Comparison of ENCODE assay signal across 8 cellular contexts in the genomic region with DNA sequence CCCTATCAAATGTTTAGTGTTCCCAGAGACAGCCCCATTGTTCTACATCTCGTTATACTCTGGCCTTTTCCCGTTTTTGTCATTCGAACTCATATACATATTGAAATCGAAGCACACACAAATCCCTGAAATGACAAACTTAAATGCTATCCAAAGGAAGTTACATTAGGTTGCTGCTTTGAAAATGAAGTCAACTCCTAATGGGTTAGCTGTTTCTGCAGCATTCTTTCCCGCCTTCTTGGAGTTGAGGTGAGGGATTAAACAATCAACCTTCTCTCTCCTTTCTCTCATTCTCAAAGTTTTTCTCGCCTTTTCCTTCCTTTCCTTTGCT. TPM values are rescaled to one million over a fixed set of nuclear protein-coding genes. Genes with fewer than 3 reads are reported as not detected.
DNase-seq lines count a peak whose midpoint lies in the region; ATAC-seq and TF ChIP-seq lines count a peak whose summit lies in the region.

No MANE protein-coding gene starts in this region.

- peaks cover 5% of the 10 kb centered on the region for H3K27me3 Mint-ChIP-seq in endothelial cell (ENCODE audit: unreplicated experiment)

- H3K36me3 ChIP-seq in OCI-LY7 (ENCODE audit: insufficient read depth, low read length), result peaks cover 5% of the 10 kb centered on the region

- peak overlapping the region; percentile 87 for H3K4me2 ChIP-seq in OCI-LY7 (ENCODE audit: low read length)

- H3K4me3 Mint-ChIP-seq in endothelial cell (ENCODE audit: unreplicated experiment), result peak overlapping the region; percentile 94

- H3K27ac ChIP-seq in OCI-LY7 (ENCODE audit: low read depth, low read length, poor library complexity, severe bottlenecking), result peak overlapping the region; percentile 56

- POLR2A ChIA-PET in OCI-LY7 (lab: Charles Lee), result interaction anchor here (0.6 to 2.0 kb wide), 2 partner anchors 37 to 371 kb away, joined by 4 read pairs; no protein-coding TSS in a partner anchor

- peaks cover 16% of the 10 kb centered on the region; the same call in 1 of the 2 replicates for H3K79me2 ChIP-seq in OCI-LY7 (ENCODE audit: insufficient read depth, low read depth, low read length)

- intact Hi-C loops in OCI-LY7 (cut with micrococcal nuclease; ENCODE audit: unreplicated experiment), result loop anchor here (2.0 kb wide), 1 partner anchor 35 kb away; a partner anchor contains a TSS

- H2AFZ ChIP-seq in OCI-LY7 (ENCODE audit: low read length), result peak overlapping the region; percentile 98

- DNase-seq in GM12864 (ENCODE audit: low read depth) (no peak), OCI-LY7 (ENCODE audit: low spot score) (no peak), endothelial cell (ENCODE audit: low spot score) (no peak), pons (ENCODE audit: low spot score) (peak; percentile 39), COLO668 (lab: John Stamatoyannopoulos, UW; ENCODE audit: unreplicated experiment) (no peak), AG20443 (ENCODE audit: low spot score) (no peak), cerebellar nuclear complex (lab: John Stamatoyannopoulos, UW) (no peak)

- no peak for TF ChIP-seq POLR2A in GM18505 (IDR thresholded peaks at IDR 0.05; ENCODE audit: borderline replicate concordance, extremely low read depth, insufficient read depth, insufficient read length)

- peaks cover 7% of the 10 kb centered on the region for H3K36me3 Mint-ChIP-seq in endothelial cell (ENCODE audit: low read depth, unreplicated experiment)

- H3K4me3 ChIP-seq in GM12864 (ENCODE audit: low read depth, low read length) (peak overlapping the region; percentile 53; the same call in 1 of the 2 replicates), OCI-LY7 (ENCODE audit: low read depth, low read length, poor library complexity, severe bottlenecking) (peak overlapping the region; percentile 87)

- peaks cover 20% of the 10 kb centered on the region for H3K4me1 Mint-ChIP-seq in endothelial cell (ENCODE audit: unreplicated experiment)

- no peaks in the 10 kb centered on the region for H4K20me1 ChIP-seq in OCI-LY7 (ENCODE audit: insufficient read depth, low read length)

- no peaks in the 10 kb centered on the region for H3K9me3 ChIP-seq in OCI-LY7 (ENCODE audit: low read length)

- no peaks in the 10 kb centered on the region for H3K9me2 ChIP-seq in OCI-LY7 (ENCODE audit: insufficient read depth, low read length)

- H3K27ac Mint-ChIP-seq in endothelial cell (ENCODE audit: unreplicated experiment), result peak overlapping the region; percentile 100

- BruUV-seq in OCI-LY7 (replicated peaks; lab: Mats Ljungman, UMichigan), result no TSS peak

- CTCF ChIA-PET in OCI-LY7 (lab: Charles Lee; ENCODE audit: unreplicated experiment), result interaction anchor here (0.5 to 0.8 kb wide), 2 partner anchors 16 to 38 kb away, joined by 3 to 5 read pairs; no protein-coding TSS in a partner anchor

- ATAC-seq in GM18505 (IDR thresholded peaks at IDR 0.05; ENCODE audit: unreplicated experiment), result no peak

- H3K9me3 Mint-ChIP-seq in endothelial cell (ENCODE audit: unreplicated experiment), result no peaks in the 10 kb centered on the region

- H3K4me1 ChIP-seq in OCI-LY7 (ENCODE audit: insufficient read depth, low read length, poor library complexity, severe bottlenecking), result peaks cover 43% of the 10 kb centered on the region

- TF ChIP-seq CTCF in GM12864 (IDR thresholded peaks at IDR 0.05; ENCODE audit: low read depth, low read length, missing control alignments) (no peak), OCI-LY7 (conservative IDR thresholded peaks at IDR 0.05; ENCODE audit: low read length) (no peak), endothelial cell (IDR thresholded peaks at IDR 0.05; ENCODE audit: unreplicated experiment) (no peak)

RNA-seq across cellular contexts. Expression of a gene that starts 0.6 kb away (rescaled TPM):
- total RNA-seq in OCI-LY7 (2014; rRNA removed; shearing (Covaris generic)), result 52.2 and 52.4 TPM in 2 replicates
- total RNA-seq in OCI-LY7 (2022) (33.6 and 42.2 TPM in 2 replicates), endothelial cell (ENCODE audit: unreplicated experiment) (55.3 TPM)

RNA-seq across cellular contexts. Expression of a gene that starts 35.8 kb away (rescaled TPM):
- 108 and 142 TPM in 2 replicates for total RNA-seq in OCI-LY7 (2014; rRNA removed; shearing (Covaris generic))
- total RNA-seq in OCI-LY7 (2022) (131 and 144 TPM in 2 replicates), endothelial cell (ENCODE audit: unreplicated experiment) (186 TPM)
